ENCODE assay signal across 5 cellular contexts in genomic region chr12:71165780-71166179, GRCh38. TPM values are rescaled to one million over a fixed set of nuclear protein-coding genes. Genes with fewer than 3 reads are reported as not detected.
"Had no signal": no experiment of that assay in that cellular context is flagged by ENCODE, and none has a peak within 500 bp of the region (broad histone marks: within the 10 kb centered on the region; RNA-seq: fewer than 3 reads in every experiment).

No MANE protein-coding gene starts in this region.

RNA-seq across cellular contexts. Expression of gene TSPAN8, which starts 8.0 kb away (rescaled TPM):
- total RNA-seq: GM23248, H7, HFFc6, HT1080, IMR-90 had no signal
- polyA plus RNA-seq: GM23248, IMR-90 had no signal
